Comparison of ENCODE assay signal across 10 cellular contexts in genomic region chr10:11824825-11825224, GRCh38. TPM values are rescaled to one million over a fixed set of nuclear protein-coding genes. Genes with fewer than 3 reads are reported as not detected.
DNase-seq lines count a peak whose midpoint lies in the region; ATAC-seq and TF ChIP-seq lines count a peak whose summit lies in the region.
"Had no signal": no experiment of that assay in that cellular context is flagged by ENCODE, and none has a peak within 500 bp of the region (broad histone marks: within the 10 kb centered on the region; RNA-seq: fewer than 3 reads in every experiment).

No MANE protein-coding gene starts in this region.

- H4K5ac ChIP-seq in mesendoderm (ENCODE audit: low read length): no peak overlapping the region

- H3K27me3 Mint-ChIP-seq in chondrocyte (ENCODE audit: low read depth): no peaks in the 10 kb centered on the region
- H3K27me3 Mint-ChIP-seq in type B pancreatic cell: peaks cover 28% of the 10 kb centered on the region
- peaks cover 82% of the 10 kb centered on the region for H3K27me3 Mint-ChIP-seq in stimulated activated naive CD8-positive, alpha-beta T cell treated with anti-CD3 and anti-CD28 coated beads, Interleukin-15, amount 100 ng/mL, for 72 hours

- no peak overlapping the region for H2AK5ac ChIP-seq in mesendoderm (ENCODE audit: low read length)

- peak overlapping the region; percentile 46 for H3K9ac ChIP-seq in mesendoderm (ENCODE audit: low read length)

- TF ChIP-seq CTCF in chondrocyte (IDR thresholded peaks at IDR 0.05) (no peak), type B pancreatic cell (conservative IDR thresholded peaks at IDR 0.05) (no peak), esophagus muscularis mucosa (IDR thresholded peaks at IDR 0.05) (no peak)

- H3K27ac ChIP-seq in mesendoderm (ENCODE audit: low read depth, low read length) (no peak overlapping the region), esophagus muscularis mucosa (replicated peaks in 1 of 4) (no peak overlapping the region)
- H3K27ac ChIP-seq: WERI-Rb-1 had no signal

- peaks cover 14% of the 10 kb centered on the region for H3K4me1 ChIP-seq in mesendoderm (ENCODE audit: control insufficient read depth, low read depth, low read length)
- H3K4me1 ChIP-seq in esophagus muscularis mucosa: peaks cover 3 to 13% (median 11%) of the 10 kb centered on the region in 4 donors

- intact Hi-C loops in esophagus muscularis mucosa (cut with DNase I): no loop called here

- no peak for TF ChIP-seq EP300 in esophagus muscularis mucosa (IDR thresholded peaks at IDR 0.05)

- H4K8ac ChIP-seq in mesendoderm (ENCODE audit: low read depth, low read length): no peak overlapping the region

- H3K4me3 Mint-ChIP-seq in chondrocyte (ENCODE audit: unreplicated experiment): peak overlapping the region; percentile 79
- peak overlapping the region; percentile 91 for H3K4me3 Mint-ChIP-seq in type B pancreatic cell
- H3K4me3 Mint-ChIP-seq in stimulated activated naive CD8-positive, alpha-beta T cell treated with anti-CD3 and anti-CD28 coated beads, Interleukin-15, amount 100 ng/mL, for 72 hours: no peak overlapping the region

- no peaks in the 10 kb centered on the region for H3K9me3 Mint-ChIP-seq in chondrocyte (ENCODE audit: low read depth)
- no peaks in the 10 kb centered on the region for H3K9me3 Mint-ChIP-seq in type B pancreatic cell
- no peaks in the 10 kb centered on the region for H3K9me3 Mint-ChIP-seq in stimulated activated naive CD8-positive, alpha-beta T cell treated with anti-CD3 and anti-CD28 coated beads, Interleukin-15, amount 100 ng/mL, for 72 hours

- H3K4me1 Mint-ChIP-seq in chondrocyte (ENCODE audit: low read depth) (peaks cover 28% of the 10 kb centered on the region), type B pancreatic cell (ENCODE audit: unreplicated experiment) (peaks cover 21% of the 10 kb centered on the region)
- H3K4me1 Mint-ChIP-seq in stimulated activated naive CD8-positive, alpha-beta T cell treated with anti-CD3 and anti-CD28 coated beads, Interleukin-15, amount 100 ng/mL, for 72 hours: peaks cover 6% of the 10 kb centered on the region

- H3K18ac ChIP-seq in mesendoderm (ENCODE audit: low read length): no peak overlapping the region

- peak overlapping the region; percentile 5 for H3K4me2 ChIP-seq in mesendoderm (ENCODE audit: low read length)

- H3K36me3 ChIP-seq in mesendoderm (ENCODE audit: control insufficient read depth, insufficient read depth, low read length) (no peaks in the 10 kb centered on the region), esophagus muscularis mucosa (no peaks in the 10 kb centered on the region)
- H3K36me3 ChIP-seq: WERI-Rb-1 had no signal

- no peak overlapping the region for H3K23ac ChIP-seq in mesendoderm (ENCODE audit: low read length)

- DNase-seq in OCI-M1 (lab: John Stamatoyannopoulos, UW): peak; percentile 72
- no peak for DNase-seq in chondrocyte (ENCODE audit: low spot score)
- no peak for DNase-seq in mesendoderm
- DNase-seq in type B pancreatic cell (ENCODE audit: extremely low spot score, unreplicated experiment): no peak
- DNase-seq in esophagus muscularis mucosa (ENCODE audit: extremely low spot score): no peak
- DNase-seq in stimulated activated naive CD8-positive, alpha-beta T cell treated with anti-CD3 and anti-CD28 coated beads, Interleukin-15, amount 100 ng/mL, for 72 hours: no peak
- DNase-seq: NCI-H2107, WERI-Rb-1 had no signal

- peak overlapping the region; percentile 0 for H3K27ac Mint-ChIP-seq in chondrocyte (ENCODE audit: unreplicated experiment)
- H3K27ac Mint-ChIP-seq in type B pancreatic cell: no peak overlapping the region
- H3K27ac Mint-ChIP-seq in stimulated activated naive CD8-positive, alpha-beta T cell treated with anti-CD3 and anti-CD28 coated beads, Interleukin-15, amount 100 ng/mL, for 72 hours: no peak overlapping the region

- H3K79me1 ChIP-seq in mesendoderm (ENCODE audit: low read length): peaks cover 16% of the 10 kb centered on the region

- no peak for ATAC-seq in activated CD4-positive, CD25-positive, alpha-beta regulatory T cell treated with anti-CD3 and anti-CD28 coated beads, Interleukin-2, amount 50 U/mL, for 24 hours
- ATAC-seq in GM18907 (IDR thresholded peaks at IDR 0.05; ENCODE audit: unreplicated experiment): no peak
- no peak for ATAC-seq in stimulated activated naive CD8-positive, alpha-beta T cell treated with anti-CD3 and anti-CD28 coated beads, Interleukin-15, amount 100 ng/mL, for 72 hours

- no peak for TF ChIP-seq POLR2A in esophagus muscularis mucosa (IDR thresholded peaks at IDR 0.05; ENCODE audit: low read depth)

- H3K4me3 ChIP-seq in mesendoderm (ENCODE audit: low read length) (no peak overlapping the region), esophagus muscularis mucosa (peak overlapping the region in 1 of 4 donors; percentile 76)

- no peaks in the 10 kb centered on the region for H3K27me3 ChIP-seq in mesendoderm (ENCODE audit: insufficient read depth, low read length, poor library complexity)
- H3K27me3 ChIP-seq in esophagus muscularis mucosa: peaks cover 0 to 61% (median 21%) of the 10 kb centered on the region in 4 donors

- no peaks in the 10 kb centered on the region for H3K9me3 ChIP-seq in esophagus muscularis mucosa

- no peak overlapping the region for H2BK5ac ChIP-seq in mesendoderm (ENCODE audit: low read length)

- no peak overlapping the region for H2BK120ac ChIP-seq in mesendoderm (ENCODE audit: low read depth, low read length)

- no peak overlapping the region for H3K4ac ChIP-seq in mesendoderm (ENCODE audit: low read depth, low read length)

- H3K56ac ChIP-seq in mesendoderm (ENCODE audit: low read length): peak overlapping the region; percentile 50

- H3K36me3 Mint-ChIP-seq in chondrocyte (ENCODE audit: low read depth) (no peaks in the 10 kb centered on the region), type B pancreatic cell (no peaks in the 10 kb centered on the region)

- H3K79me2 ChIP-seq in mesendoderm (ENCODE audit: control insufficient read depth, insufficient read depth, low read length): peaks cover 39% of the 10 kb centered on the region

- H2BK15ac ChIP-seq in mesendoderm (replicated peaks; ENCODE audit: low read depth): no peak overlapping the region

- WGBS in mesendoderm (ENCODE audit: extremely low coverage, insufficient coverage, low lambda C conversion rate): no CpG with 5 or more reads among the region's 11 CpGs
- 88% methylated on average over 10 of the region's 11 CpGs for WGBS in esophagus muscularis mucosa

RNA-seq across cellular contexts. Expression of gene PROSER2, which starts 1.7 kb away (rescaled TPM):
- total RNA-seq in chondrocyte: 15.2 to 23.8 TPM (median 15.6 TPM) in 3 replicates
- polyA plus RNA-seq in mesendoderm (2013, experiment 1 of 2): 9.8 TPM
- 9.5 TPM for polyA plus RNA-seq in mesendoderm (2013, experiment 2 of 2)
- 6.7 and 12.6 TPM in 2 replicates for total RNA-seq in type B pancreatic cell (ENCODE audit: low replicate concordance)
- 1 to 10 TPM; 2.5 to 5.9 (median 3.7) TPM for total RNA-seq in esophagus muscularis mucosa

Comparison
In these comparisons a context has a peak if more than half of its experiments do, and no peak if none do; other contexts are left out.
1. H3K4me3 Mint-ChIP-seq: peak in chondrocyte (single experiment) and type B pancreatic cell (single experiment); none in stimulated activated naive CD8-positive, alpha-beta T cell treated with anti-CD3 and anti-CD28 coated beads, Interleukin-15, amount 100 ng/mL, for 72 hours (0 of 2).